ENCODE assay signal across 18 cellular contexts in genomic region chr19:7549749-7550148, GRCh38. TPM values are rescaled to one million over a fixed set of nuclear protein-coding genes. Genes with fewer than 3 reads are reported as not detected.
DNase-seq lines count a peak whose midpoint lies in the region; ATAC-seq and TF ChIP-seq lines count a peak whose summit lies in the region.
"Had no signal": no experiment of that assay in that cellular context is flagged by ENCODE, and none has a peak within 500 bp of the region (broad histone marks: within the 10 kb centered on the region; RNA-seq: fewer than 3 reads in every experiment).

No MANE protein-coding gene starts in this region.

- H3K27me3 Mint-ChIP-seq in glutamatergic neuron (ENCODE audit: unreplicated experiment) (peaks cover 11% of the 10 kb centered on the region), nephron progenitor cell (ENCODE audit: low read depth, poor library complexity) (no peaks in the 10 kb centered on the region)
- H3K27me3 Mint-ChIP-seq: CD4-positive, alpha-beta memory T cell had no signal

- H3K4me3 ChIP-seq in upper lobe of right lung = no peak overlapping the region
- no peak overlapping the region for H3K4me3 ChIP-seq in lower leg skin (ENCODE audit: low read depth, poor library complexity, severe bottlenecking)
- H3K4me3 ChIP-seq: BLaER1 had no signal

- no peak for TF ChIP-seq POLR2A in lower leg skin (IDR thresholded peaks at IDR 0.05)

- peaks cover 49% of the 10 kb centered on the region for H3K36me3 ChIP-seq in upper lobe of right lung

- H3K9me3 Mint-ChIP-seq in glutamatergic neuron (ENCODE audit: unreplicated experiment) = peaks cover 2% of the 10 kb centered on the region
- H3K9me3 Mint-ChIP-seq in nephron progenitor cell = no peaks in the 10 kb centered on the region
- H3K9me3 Mint-ChIP-seq in stimulated activated effector memory CD8-positive, alpha-beta T cell treated with anti-CD3 and anti-CD28 coated beads, Interleukin-12 subunit alpha, Interleukin-12 subunit beta, amount 100 ng/mL, for 72 hours = no peaks in the 10 kb centered on the region
- H3K9me3 Mint-ChIP-seq: H9 had no signal

- no peak overlapping the region for H3K27ac ChIP-seq in upper lobe of right lung
- H3K27ac ChIP-seq: BLaER1, HL-60 had no signal

- peak overlapping the region; percentile 30 for H3K4me3 Mint-ChIP-seq in glutamatergic neuron (ENCODE audit: unreplicated experiment)
- peak overlapping the region; percentile 13 for H3K4me3 Mint-ChIP-seq in nephron progenitor cell
- no peak overlapping the region for H3K4me3 Mint-ChIP-seq in stimulated activated effector memory CD8-positive, alpha-beta T cell treated with anti-CD3 and anti-CD28 coated beads, Interleukin-12 subunit alpha, Interleukin-12 subunit beta, amount 100 ng/mL, for 72 hours
- H3K4me3 Mint-ChIP-seq: CD14-positive monocyte; CD4-positive, alpha-beta memory T cell had no signal

- no peaks in the 10 kb centered on the region for H3K4me1 ChIP-seq in upper lobe of right lung

- WGBS in lower leg skin, 2 donors = 94% methylated on average over 26 of the region's 26 CpGs

- intact Hi-C loops in left ventricle myocardium superior (cut with micrococcal nuclease) (no loop called here), left cardiac atrium (cut with DNase I) (no loop called here), upper lobe of right lung (cut with DNase I) (no loop called here), lower leg skin (cut with DNase I; ENCODE audit: low total_unique reads) (no loop called here)

- H3K9me3 ChIP-seq in upper lobe of right lung = no peaks in the 10 kb centered on the region

- TF ChIP-seq CTCF in glutamatergic neuron (IDR thresholded peaks at IDR 0.05; ENCODE audit: partially characterized antibody, unreplicated experiment) (no peak), nephron progenitor cell (IDR thresholded peaks at IDR 0.05) (no peak), upper lobe of right lung (IDR thresholded peaks at IDR 0.05) (no peak), lower leg skin (IDR thresholded peaks at IDR 0.05) (no peak)

- H3K36me3 Mint-ChIP-seq in glutamatergic neuron (ENCODE audit: unreplicated experiment) (peaks cover 9% of the 10 kb centered on the region), nephron progenitor cell (ENCODE audit: low read depth) (peaks cover 15% of the 10 kb centered on the region)
- peaks cover 88% of the 10 kb centered on the region for H3K36me3 Mint-ChIP-seq in stimulated activated effector memory CD8-positive, alpha-beta T cell treated with anti-CD3 and anti-CD28 coated beads, Interleukin-12 subunit alpha, Interleukin-12 subunit beta, amount 100 ng/mL, for 72 hours

- H3K27ac Mint-ChIP-seq in glutamatergic neuron (ENCODE audit: unreplicated experiment) = no peak overlapping the region
- no peak overlapping the region for H3K27ac Mint-ChIP-seq in nephron progenitor cell
- H3K27ac Mint-ChIP-seq in stimulated activated effector memory CD8-positive, alpha-beta T cell treated with anti-CD3 and anti-CD28 coated beads, Interleukin-12 subunit alpha, Interleukin-12 subunit beta, amount 100 ng/mL, for 72 hours = no peak overlapping the region
- H3K27ac Mint-ChIP-seq: CD4-positive, alpha-beta memory T cell had no signal

- DNase-seq in left ventricle myocardium superior = peak; percentile 31
- DNase-seq in left cardiac atrium = no peak
- DNase-seq in glutamatergic neuron = no peak
- DNase-seq in nephron progenitor cell = no peak
- peak; percentile 62 for DNase-seq in upper lobe of right lung
- DNase-seq in stimulated activated effector memory CD8-positive, alpha-beta T cell treated with anti-CD3 and anti-CD28 coated beads, Interleukin-12 subunit alpha, Interleukin-12 subunit beta, amount 100 ng/mL, for 72 hours (ENCODE audit: low spot score in 2 of 2) = no peak
- no peak for DNase-seq in lower leg skin (ENCODE audit: low spot score in 2 of 2)
- DNase-seq: 8988T, DMS153, DMS79, GDM1, H9 had no signal

- ATAC-seq in left ventricle myocardium superior = no peak
- no peak for ATAC-seq in left cardiac atrium
- no peak for ATAC-seq in upper lobe of right lung
- ATAC-seq in stimulated activated effector memory CD8-positive, alpha-beta T cell treated with anti-CD3 and anti-CD28 coated beads, Interleukin-12 subunit alpha, Interleukin-12 subunit beta, amount 100 ng/mL, for 72 hours = no peak
- no peak for ATAC-seq in GM18907 (IDR thresholded peaks at IDR 0.05; ENCODE audit: unreplicated experiment)

- no peaks in the 10 kb centered on the region for H3K27me3 ChIP-seq in upper lobe of right lung
- H3K27me3 ChIP-seq: BLaER1 had no signal

- H3K4me1 Mint-ChIP-seq in glutamatergic neuron (ENCODE audit: low read depth, unreplicated experiment) (no peaks in the 10 kb centered on the region), nephron progenitor cell (peaks cover 6% of the 10 kb centered on the region)
- H3K4me1 Mint-ChIP-seq in stimulated activated effector memory CD8-positive, alpha-beta T cell treated with anti-CD3 and anti-CD28 coated beads, Interleukin-12 subunit alpha, Interleukin-12 subunit beta, amount 100 ng/mL, for 72 hours = peaks cover 50% of the 10 kb centered on the region

RNA-seq across cellular contexts. Expression of gene PNPLA6, which starts 14.2 kb away (rescaled TPM):
- total RNA-seq in left ventricle myocardium superior (55.6 TPM), left cardiac atrium (10 to 100 TPM; 59.2 to 61.7 TPM), glutamatergic neuron (ENCODE audit: unreplicated experiment) (82.0 TPM), upper lobe of right lung (190 TPM), lower leg skin (10 to 100 TPM; 58.3 to 89.8 (median 71.0) TPM)

RNA-seq across cellular contexts. Expression of gene MCOLN1, which starts 27.3 kb away (rescaled TPM):
- 18.5 TPM for total RNA-seq in left ventricle myocardium superior
- 10 to 100 TPM; 21.2 to 25.0 TPM for total RNA-seq in left cardiac atrium
- 39.8 TPM for total RNA-seq in glutamatergic neuron (ENCODE audit: unreplicated experiment)
- 55.0 TPM for total RNA-seq in upper lobe of right lung
- total RNA-seq in lower leg skin = 10 to 100 TPM; 15.2 to 37.7 (median 28.6) TPM

RNA-seq across cellular contexts. Expression of gene ZNF358, which starts 33.8 kb away (rescaled TPM):
- total RNA-seq in left ventricle myocardium superior (101 TPM), left cardiac atrium (10 to 100 TPM; 75.3 to 82.4 TPM), glutamatergic neuron (ENCODE audit: unreplicated experiment) (148 TPM), upper lobe of right lung (56.9 TPM), lower leg skin (10 to 100 TPM; 30.4 to 42.8 (median 36.9) TPM)

RNA-seq across cellular contexts. Expression of gene CAMSAP3, which starts 45.9 kb away (rescaled TPM):
- total RNA-seq in left ventricle myocardium superior (2.6 TPM), left cardiac atrium (1 to 10 TPM in 1 of 2 donors, under 1 TPM in 1; 0.73 to 2.0 TPM), glutamatergic neuron (ENCODE audit: unreplicated experiment) (47.6 TPM), upper lobe of right lung (29.1 TPM), lower leg skin (100 to 1,000 TPM in 3 of 4 donors, 10 to 100 TPM in 1; 75.3 to 174 (median 110) TPM)
- total RNA-seq: HT1080 had no signal

Comparison
In these comparisons a context has a peak if more than half of its experiments do, and no peak if none do; other contexts are left out.
1. DNase-seq: peak in left ventricle myocardium superior (single experiment) and upper lobe of right lung (single experiment); none in left cardiac atrium (single experiment), glutamatergic neuron (single experiment), nephron progenitor cell (single experiment), stimulated activated effector memory CD8-positive, alpha-beta T cell treated with anti-CD3 and anti-CD28 coated beads, Interleukin-12 subunit alpha, Interleukin-12 subunit beta, amount 100 ng/mL, for 72 hours (0 of 2) and lower leg skin (0 of 2).